ENCODE assay signal across 8 cellular contexts in genomic region chr15:39581501-39582285, GRCh38. TPM values are rescaled to one million over a fixed set of nuclear protein-coding genes. Genes with fewer than 3 reads are reported as not detected.
DNase-seq lines count a peak whose midpoint lies in the region; ATAC-seq and TF ChIP-seq lines count a peak whose summit lies in the region.

No MANE protein-coding gene starts in this region.

- CTCF ChIA-PET in AG04449 (lab: Yijun Ruan, JAX) = interaction anchor here (1.0 to 5.5 kb wide), 11 partner anchors 279 to 885 kb away, joined by 3 to 51 read pairs (median 6); no protein-coding TSS in a partner anchor
- CTCF ChIA-PET in activated CD4-positive, alpha-beta memory T cell treated with anti-CD3 and anti-CD28 coated beads, Interleukin-2, amount 10 ng/mL, durations not matched to agents 7 days and 5 days (lab: Charles Lee) = interaction anchor here (0.7 to 6.8 kb wide), 3 partner anchors 130 to 201 kb away, joined by 4 to 75 read pairs (median 6); partner anchors contain the start of gene FSIP1

- peaks cover 49% of the 10 kb centered on the region for H3K27me3 Mint-ChIP-seq in activated CD4-positive, alpha-beta memory T cell treated with anti-CD3 and anti-CD28 coated beads, Interleukin-2, amount 10 ng/mL, durations not matched to agents 7 days and 5 days

- POLR2A ChIA-PET in AG04449 (lab: Yijun Ruan, JAX) = interaction anchor here (0.7 to 5.5 kb wide), 67 partner anchors 10 to 874 kb away, joined by 3 to 133 read pairs (median 5); no protein-coding TSS in a partner anchor
- POLR2A ChIA-PET in activated CD4-positive, alpha-beta memory T cell treated with anti-CD3 and anti-CD28 coated beads, Interleukin-2, amount 10 ng/mL, durations not matched to agents 7 days and 5 days (lab: Charles Lee) = interaction anchor here (1.2 to 1.5 kb wide), 2 partner anchors 42 to 44 kb away, joined by 3 to 5 read pairs; no protein-coding TSS in a partner anchor

- H3K36me3 ChIP-seq in cardiac muscle cell = peaks cover 20% of the 10 kb centered on the region

- TF ChIP-seq CTCF in AG04449 (IDR thresholded peaks at IDR 0.05; ENCODE audit: insufficient read depth, low read length, missing control alignments) = peak; percentile 62
- peak; percentile 51 for TF ChIP-seq CTCF in cardiac muscle cell (IDR thresholded peaks at IDR 0.05; ENCODE audit: low read depth, low read length)

- peaks cover 14% of the 10 kb centered on the region for H3K4me1 ChIP-seq in cardiac muscle cell (ENCODE audit: low read depth)

- no peaks in the 10 kb centered on the region for H3K9me3 ChIP-seq in cardiac muscle cell (ENCODE audit: low read depth)

- no peak overlapping the region for H3K27ac ChIP-seq in cardiac muscle cell

- H3K27ac Mint-ChIP-seq in activated CD4-positive, alpha-beta memory T cell treated with anti-CD3 and anti-CD28 coated beads, Interleukin-2, amount 10 ng/mL, durations not matched to agents 7 days and 5 days = no peak overlapping the region

- no peaks in the 10 kb centered on the region for H3K9me3 Mint-ChIP-seq in activated CD4-positive, alpha-beta memory T cell treated with anti-CD3 and anti-CD28 coated beads, Interleukin-2, amount 10 ng/mL, durations not matched to agents 7 days and 5 days

- H3K4me3 Mint-ChIP-seq in activated CD4-positive, alpha-beta memory T cell treated with anti-CD3 and anti-CD28 coated beads, Interleukin-2, amount 10 ng/mL, durations not matched to agents 7 days and 5 days = peak overlapping the region; percentile 43

- ATAC-seq in HG03135 (IDR thresholded peaks at IDR 0.05; ENCODE audit: unreplicated experiment) (no peak), HG03342 (IDR thresholded peaks at IDR 0.05; ENCODE audit: unreplicated experiment) (no peak)

- DNase-seq in AG04449 (ENCODE audit: low read depth, low spot score) (peak; percentile 16), HCEC 1CT (peak; percentile 60), cardiac muscle cell (ENCODE audit: low read depth in 1 of 2, low spot score in 1 of 2) (peak; percentile 67 to 69), renal cortical epithelial cell (ENCODE audit: low read depth) (peak; percentile 53)
- DNase-seq in activated CD4-positive, alpha-beta memory T cell treated with anti-CD3 and anti-CD28 coated beads, Interleukin-2, amount 10 ng/mL, durations not matched to agents 7 days and 5 days = no peak
- DNase-seq in stimulated activated CD4-positive, alpha-beta T cell treated with anti-CD3 and anti-CD28 coated beads, Interleukin-2, amount 100 ng/mL, for 24 hours = no peak

- H3K4me3 ChIP-seq in AG04449 (ENCODE audit: low read depth, low read length) = peak overlapping the region; percentile 95
- H3K4me3 ChIP-seq in cardiac muscle cell = peak overlapping the region; percentile 40

- H3K4me1 Mint-ChIP-seq in activated CD4-positive, alpha-beta memory T cell treated with anti-CD3 and anti-CD28 coated beads, Interleukin-2, amount 10 ng/mL, durations not matched to agents 7 days and 5 days = peaks cover 18% of the 10 kb centered on the region

- H3K36me3 Mint-ChIP-seq in activated CD4-positive, alpha-beta memory T cell treated with anti-CD3 and anti-CD28 coated beads, Interleukin-2, amount 10 ng/mL, durations not matched to agents 7 days and 5 days (ENCODE audit: low read depth) = no peaks in the 10 kb centered on the region

- H3K27me3 ChIP-seq in cardiac muscle cell = no peaks in the 10 kb centered on the region

RNA-seq across cellular contexts. Expression of gene THBS1, which starts 0.8 kb away (rescaled TPM):
- 1 to 10 TPM; 1.2 to 1.5 TPM for total RNA-seq in activated CD4-positive, alpha-beta memory T cell treated with anti-CD3 and anti-CD28 coated beads, Interleukin-2, amount 10 ng/mL, durations not matched to agents 7 days and 5 days
- total RNA-seq in cardiac muscle cell (55.2 and 70.2 TPM in 2 replicates), renal cortical epithelial cell (2,380 and 2,616 TPM in 2 replicates)
- 20.9 and 22.4 TPM in 2 replicates for polyA plus RNA-seq in cardiac muscle cell

Comparison
In these comparisons a context has a peak if more than half of its experiments do, and no peak if none do; other contexts are left out.
1. DNase-seq: peak in AG04449 (single experiment), HCEC 1CT (single experiment), cardiac muscle cell (2 of 2) and renal cortical epithelial cell (single experiment); none in activated CD4-positive, alpha-beta memory T cell treated with anti-CD3 and anti-CD28 coated beads, Interleukin-2, amount 10 ng/mL, durations not matched to agents 7 days and 5 days (single experiment) and stimulated activated CD4-positive, alpha-beta T cell treated with anti-CD3 and anti-CD28 coated beads, Interleukin-2, amount 100 ng/mL, for 24 hours (0 of 2).
2. RNA of gene THBS1, which starts 0.8 kb away (total RNA-seq): 2,380 to 2,616 TPM in renal cortical epithelial cell; 55.2 to 70.2 TPM in cardiac muscle cell and 1.2 to 1.5 TPM in activated CD4-positive, alpha-beta memory T cell treated with anti-CD3 and anti-CD28 coated beads, Interleukin-2, amount 10 ng/mL, durations not matched to agents 7 days and 5 days; every median in the first group is over 10 times any median in the second.